Comparison of ENCODE assay signal across 11 cellular contexts in genomic region chr1:156744344-156744743, GRCh38. TPM values are rescaled to one million over a fixed set of nuclear protein-coding genes. Genes with fewer than 3 reads are reported as not detected.
DNase-seq lines count a peak whose midpoint lies in the region; ATAC-seq and TF ChIP-seq lines count a peak whose summit lies in the region.
"Had no signal": no experiment of that assay in that cellular context is flagged by ENCODE, and none has a peak within 500 bp of the region (broad histone marks: within the 10 kb centered on the region; RNA-seq: fewer than 3 reads in every experiment).

No MANE protein-coding gene starts in this region.

- H3K36me3 Mint-ChIP-seq in activated naive CD4-positive, alpha-beta T cell treated with anti-CD3 and anti-CD28 coated beads, Interleukin-2, amount 50 U/mL, for 72 hours, result peaks cover 34 to 62% of the 10 kb centered on the region in 2 donors
- H3K36me3 Mint-ChIP-seq in WTC11 (peaks cover 25% of the 10 kb centered on the region), memory B cell (peaks cover 23% of the 10 kb centered on the region)
- H3K36me3 Mint-ChIP-seq in stimulated activated naive B cell treated with anti-CD40 and anti-IgM and Interleukin-4, amounts not matched to agents 10 μg/mL and 1 μg/mL and 100 μg/mL, for 72 hours, result peaks cover 55 to 75% of the 10 kb centered on the region in 2 donors

- CTCF ChIA-PET in WTC11 (lab: Charles Lee), result interaction anchor here (0.6 to 4.8 kb wide), 5 partner anchors 18 to 116 kb away, joined by 3 to 25 read pairs (median 3); no protein-coding TSS in a partner anchor

- H3K27ac Mint-ChIP-seq in activated naive CD4-positive, alpha-beta T cell treated with anti-CD3 and anti-CD28 coated beads, Interleukin-2, amount 50 U/mL, for 72 hours, result peak overlapping the region; percentile 50 to 89
- H3K27ac Mint-ChIP-seq in WTC11, result peak overlapping the region; percentile 87; the same call in 1 of the 2 replicates
- H3K27ac Mint-ChIP-seq in memory B cell, result peak overlapping the region; percentile 32
- H3K27ac Mint-ChIP-seq in stimulated activated naive B cell treated with anti-CD40 and anti-IgM and Interleukin-4, amounts not matched to agents 10 μg/mL and 1 μg/mL and 100 μg/mL, for 72 hours, result peak overlapping the region; percentile 70
- H3K27ac Mint-ChIP-seq: activated T-helper 2 cell treated with anti-CD3 and anti-CD28 coated beads, Interferon-gamma antibody, Interleukin-2, Interleukin-4, amounts not matched to agents 10 μg/mL and 5 μg/mL and 100 μg/mL, durations not matched to agents 14 hours and 24 hours and 36 hours had no signal

- POLR2A ChIA-PET in WTC11 (lab: Charles Lee), result no interaction called here

- peaks cover 53% of the 10 kb centered on the region for H3K4me1 Mint-ChIP-seq in WTC11
- peaks cover 42% of the 10 kb centered on the region for H3K4me1 Mint-ChIP-seq in memory B cell
- peaks cover 47 to 74% of the 10 kb centered on the region in 2 donors for H3K4me1 Mint-ChIP-seq in stimulated activated naive B cell treated with anti-CD40 and anti-IgM and Interleukin-4, amounts not matched to agents 10 μg/mL and 1 μg/mL and 100 μg/mL, for 72 hours

- no peak overlapping the region for H3K4me3 Mint-ChIP-seq in WTC11
- H3K4me3 Mint-ChIP-seq in memory B cell, result no peak overlapping the region
- H3K4me3 Mint-ChIP-seq in stimulated activated naive B cell treated with anti-CD40 and anti-IgM and Interleukin-4, amounts not matched to agents 10 μg/mL and 1 μg/mL and 100 μg/mL, for 72 hours, result no peak overlapping the region

- no peaks in the 10 kb centered on the region for H3K9me3 Mint-ChIP-seq in activated naive CD4-positive, alpha-beta T cell treated with anti-CD3 and anti-CD28 coated beads, Interleukin-2, amount 50 U/mL, for 72 hours
- H3K9me3 Mint-ChIP-seq in WTC11, result no peaks in the 10 kb centered on the region
- no peaks in the 10 kb centered on the region for H3K9me3 Mint-ChIP-seq in memory B cell
- H3K9me3 Mint-ChIP-seq in stimulated activated naive B cell treated with anti-CD40 and anti-IgM and Interleukin-4, amounts not matched to agents 10 μg/mL and 1 μg/mL and 100 μg/mL, for 72 hours, result peaks cover 0 to 2% of the 10 kb centered on the region in 2 donors
- H3K9me3 Mint-ChIP-seq: activated T-helper 2 cell treated with anti-CD3 and anti-CD28 coated beads, Interferon-gamma antibody, Interleukin-2, Interleukin-4, amounts not matched to agents 10 μg/mL and 5 μg/mL and 100 μg/mL, durations not matched to agents 14 hours and 24 hours and 36 hours had no signal

- ATAC-seq in activated naive CD4-positive, alpha-beta T cell treated with anti-CD3 and anti-CD28 coated beads, Interleukin-2, amount 50 U/mL, for 72 hours, result no peak
- ATAC-seq in WTC11 (no peak), memory B cell (ENCODE audit: low read depth) (no peak)
- no peak for ATAC-seq in stimulated activated naive B cell treated with anti-CD40 and anti-IgM and Interleukin-4, amounts not matched to agents 10 μg/mL and 1 μg/mL and 100 μg/mL, for 72 hours (replicated peaks)

- no peak for DNase-seq in activated naive CD4-positive, alpha-beta T cell treated with anti-CD3 and anti-CD28 coated beads, Interleukin-2, amount 50 U/mL, for 72 hours (ENCODE audit: low spot score in 2 of 2)
- DNase-seq in activated naive CD4-positive, alpha-beta T cell treated with anti-CD3 and anti-CD28 coated beads, Interleukin-2, amount 50 U/mL, for 16 hours, result no peak
- DNase-seq in WTC11 (ENCODE audit: low spot score) (no peak), memory B cell (ENCODE audit: low spot score in 2 of 2) (no peak), NCI-H146 treated with DMSO at 0.1 percent for 48 hours (lab: John Stamatoyannopoulos, UW; ENCODE audit: unreplicated experiment) (no peak), NCI-H345 treated with DMSO at 0.1 percent for 48 hours (lab: John Stamatoyannopoulos, UW; ENCODE audit: unreplicated experiment) (no peak)
- DNase-seq in stimulated activated naive B cell treated with anti-CD40 and anti-IgM and Interleukin-4, amounts not matched to agents 10 μg/mL and 1 μg/mL and 100 μg/mL, for 72 hours, result no peak
- DNase-seq in stimulated activated CD4-positive, alpha-beta T cell treated with anti-CD3 and anti-CD28 coated beads, Interleukin-2, amount 100 ng/mL, for 48 hours, result no peak
- DNase-seq: activated CD4-positive, alpha-beta T cell treated with anti-CD3 and anti-CD28 coated beads for 1 hour; MM.1S had no signal

- no peak for TF ChIP-seq CTCF in WTC11 (IDR thresholded peaks at IDR 0.05)

- H3K27me3 Mint-ChIP-seq in WTC11 (ENCODE audit: low read depth), result no peaks in the 10 kb centered on the region; the same call in 1 of the 2 replicates
- no peaks in the 10 kb centered on the region for H3K27me3 Mint-ChIP-seq in memory B cell
- no peaks in the 10 kb centered on the region for H3K27me3 Mint-ChIP-seq in stimulated activated naive B cell treated with anti-CD40 and anti-IgM and Interleukin-4, amounts not matched to agents 10 μg/mL and 1 μg/mL and 100 μg/mL, for 72 hours

TF ChIP-seq in WTC11, 78 proteins besides CTCF, POLR2A, EP300 and RAD21:
- TF ChIP-seq RELA (CRISPR knock-in tag; IDR thresholded peaks at IDR 0.05; ENCODE audit: borderline replicate concordance) (no peak), GABPB1 (CRISPR knock-in tag; IDR thresholded peaks at IDR 0.05) (no peak), TP53 (CRISPR knock-in tag; IDR thresholded peaks at IDR 0.05) (no peak), CREM (CRISPR knock-in tag; IDR thresholded peaks at IDR 0.05) (no peak), NFYB (CRISPR knock-in tag; conservative IDR thresholded peaks at IDR 0.05; ENCODE audit: low read depth) (no peak), E2F5 (CRISPR knock-in tag; IDR thresholded peaks at IDR 0.05) (no peak), SOX15 (CRISPR knock-in tag; IDR thresholded peaks at IDR 0.05) (no peak), GTF2I (CRISPR knock-in tag; conservative IDR thresholded peaks at IDR 0.05) (no peak), KAT7 (CRISPR knock-in tag; IDR thresholded peaks at IDR 0.05; ENCODE audit: borderline replicate concordance) (no peak), IRF2 (CRISPR knock-in tag; IDR thresholded peaks at IDR 0.05; ENCODE audit: borderline replicate concordance, low read depth) (no peak), PRRX2 (CRISPR knock-in tag; IDR thresholded peaks at IDR 0.05) (no peak), ZNF425 (CRISPR knock-in tag; conservative IDR thresholded peaks at IDR 0.05) (no peak), IRF1 (CRISPR knock-in tag; IDR thresholded peaks at IDR 0.05) (no peak), ZNF232 (CRISPR knock-in tag; IDR thresholded peaks at IDR 0.05) (no peak), RORB (CRISPR knock-in tag; IDR thresholded peaks at IDR 0.05) (no peak)
TF ChIP-seq in WTC11: peak in this region for 0.

RNA-seq across cellular contexts. Expression of gene MRPL24, which starts 3.5 kb away (rescaled TPM):
- 10 to 100 TPM; 61.4 to 70.4 TPM for total RNA-seq in activated naive CD4-positive, alpha-beta T cell treated with anti-CD3 and anti-CD28 coated beads, Interleukin-2, amount 50 U/mL, for 72 hours
- 35.1 to 37.4 TPM (median 35.2 TPM) in 3 replicates for total RNA-seq in WTC11 (2021)

RNA-seq across cellular contexts. Expression of gene HDGF, which starts 7.1 kb away (rescaled TPM):
- 100 to 1,000 TPM; 281 to 325 TPM for total RNA-seq in activated naive CD4-positive, alpha-beta T cell treated with anti-CD3 and anti-CD28 coated beads, Interleukin-2, amount 50 U/mL, for 72 hours
- total RNA-seq in WTC11 (2021), result 301 to 339 TPM (median 318 TPM) in 3 replicates

RNA-seq across cellular contexts. Expression of gene ISG20L2, which starts 15.8 kb away (rescaled TPM):
- total RNA-seq in activated naive CD4-positive, alpha-beta T cell treated with anti-CD3 and anti-CD28 coated beads, Interleukin-2, amount 50 U/mL, for 72 hours, result 10 to 100 TPM; 46.2 to 50.7 TPM
- 37.2 to 43.8 TPM (median 42.2 TPM) in 3 replicates for total RNA-seq in WTC11 (2021)

RNA-seq across cellular contexts. Expression of gene METTL25B, which starts 16.1 kb away (rescaled TPM):
- 10 to 100 TPM; 39.4 to 64.9 TPM for total RNA-seq in activated naive CD4-positive, alpha-beta T cell treated with anti-CD3 and anti-CD28 coated beads, Interleukin-2, amount 50 U/mL, for 72 hours
- 32.0 to 41.0 TPM (median 37.9 TPM) in 3 replicates for total RNA-seq in WTC11 (2021)

RNA-seq across cellular contexts. Expression of gene PRCC, which starts 23.0 kb away (rescaled TPM):
- 10 to 100 TPM; 44.5 to 72.1 TPM for total RNA-seq in activated naive CD4-positive, alpha-beta T cell treated with anti-CD3 and anti-CD28 coated beads, Interleukin-2, amount 50 U/mL, for 72 hours
- total RNA-seq in WTC11 (2021), result 97.4 to 98.5 TPM (median 98.0 TPM) in 3 replicates

Comparison
In these comparisons a context has a peak if more than half of its experiments do, and no peak if none do; other contexts are left out.
1. H3K27ac Mint-ChIP-seq: peak in every context shown above with its lines; median percentile 87 in WTC11; 70 in stimulated activated naive B cell treated with anti-CD40 and anti-IgM and Interleukin-4, amounts not matched to agents 10 μg/mL and 1 μg/mL and 100 μg/mL, for 72 hours; 70 in activated naive CD4-positive, alpha-beta T cell treated with anti-CD3 and anti-CD28 coated beads, Interleukin-2, amount 50 U/mL, for 72 hours; 32 in memory B cell.